ENCODE assay signal across 18 cellular contexts in the genomic region with DNA sequence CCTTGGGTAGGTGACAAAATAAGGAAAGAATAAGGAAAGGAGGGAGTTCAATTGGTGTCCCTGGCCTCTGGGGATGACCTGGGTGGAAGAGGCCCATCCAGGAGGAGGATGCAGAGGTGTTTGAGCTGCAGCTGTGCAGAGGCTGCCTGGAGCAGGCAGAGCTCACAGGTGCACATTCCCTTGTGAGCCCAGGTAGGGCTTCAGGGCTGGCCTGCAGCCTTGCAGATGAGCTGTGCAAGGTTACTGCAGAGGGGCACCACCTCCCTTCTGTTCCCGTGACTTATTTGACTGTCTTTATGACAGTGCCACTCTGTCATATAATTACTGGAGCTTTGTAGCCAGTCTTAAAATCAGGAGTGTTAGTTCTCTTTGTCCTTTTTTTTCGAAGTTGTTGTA.
"Had no signal": no experiment of that assay in that cellular context is flagged by ENCODE, and none has a peak within 500 bp of the region (broad histone marks: within the 10 kb centered on the region; RNA-seq: fewer than 3 reads in every experiment).

No MANE protein-coding gene starts in this region.

- H3K27me3 ChIP-seq: neutrophil, sigmoid colon, stomach, transverse colon had no signal

- H3K27me3 Mint-ChIP-seq: naive thymus-derived CD4-positive, alpha-beta T cell had no signal

- H3K27ac ChIP-seq: dorsolateral prefrontal cortex, neutrophil, psoas muscle, sigmoid colon, skin epidermis, stomach, thoracic aorta, transverse colon had no signal

- H3K4me3 Mint-ChIP-seq: naive thymus-derived CD4-positive, alpha-beta T cell; nephron progenitor cell had no signal

- H3K36me3 Mint-ChIP-seq: naive thymus-derived CD4-positive, alpha-beta T cell had no signal

- H3K4me3 ChIP-seq: dorsolateral prefrontal cortex, psoas muscle, sigmoid colon, skin epidermis, stomach, thoracic aorta, transverse colon had no signal

- H3K9me3 Mint-ChIP-seq: nephron progenitor cell had no signal

- ATAC-seq: left colon; naive thymus-derived CD4-positive, alpha-beta T cell; psoas muscle had no signal

- H3K4me1 Mint-ChIP-seq: nephron progenitor cell had no signal

- H3K36me3 ChIP-seq: neutrophil, sigmoid colon, stomach, thoracic aorta, transverse colon had no signal

- H3K27ac Mint-ChIP-seq: naive thymus-derived CD4-positive, alpha-beta T cell; nephron progenitor cell had no signal

- DNase-seq: cortex of kidney; effector CD8-positive, alpha-beta T cell; foreskin melanocyte; hippocampal formation; left colon; naive thymus-derived CD4-positive, alpha-beta T cell; nephron progenitor cell; psoas muscle; retina; stimulated activated CD4-positive, alpha-beta T cell treated with anti-CD3 and anti-CD28 coated beads, Interleukin-2, amount 100 ng/mL, for 24 hours; stomach; substantia nigra; transverse colon had no signal
